ENCODE assay signal across 14 cellular contexts in genomic region chr17:78597923-78598545, GRCh38. TPM values are rescaled to one million over a fixed set of nuclear protein-coding genes. Genes with fewer than 3 reads are reported as not detected.
DNase-seq lines count a peak whose midpoint lies in the region; ATAC-seq and TF ChIP-seq lines count a peak whose summit lies in the region.
"Had no signal": no experiment of that assay in that cellular context is flagged by ENCODE, and none has a peak within 500 bp of the region (broad histone marks: within the 10 kb centered on the region; RNA-seq: fewer than 3 reads in every experiment).

No MANE protein-coding gene starts in this region.

- H2AFZ ChIP-seq in fibroblast of lung (ENCODE audit: low read length): no peak overlapping the region

- TF ChIP-seq CTCF in NB4 (IDR thresholded peaks at IDR 0.05; ENCODE audit: low read depth, low read length): no peak
- no peak for TF ChIP-seq CTCF in fibroblast of lung (conservative IDR thresholded peaks at IDR 0.05 in 1 of 2, IDR thresholded peaks at IDR 0.05 in 1 of 2; ENCODE audit: low read depth in 1 of 2, low read length in 2 of 2)
- TF ChIP-seq CTCF in spleen (IDR thresholded peaks at IDR 0.05 in 8 of 11, conservative IDR thresholded peaks at IDR 0.05 in 3 of 11): no peak
- TF ChIP-seq CTCF in vagina (IDR thresholded peaks at IDR 0.05): no peak

- WGBS in spleen, 5 donors: 55 to 77% (median 59%) methylated on average over 9 of the region's 9 CpGs

- H3K4me3 ChIP-seq in NB4 (ENCODE audit: low read depth, low read length) (no peak overlapping the region), fibroblast of lung (replicated peaks in 1 of 4; ENCODE audit: control extremely low read depth in 1 of 4, insufficient read depth in 1 of 4, low read depth in 3 of 4, low read length in 4 of 4) (no peak overlapping the region), spleen (no peak overlapping the region), vagina (no peak overlapping the region)
- H3K4me3 ChIP-seq: cardiac muscle cell, SK-N-MC had no signal

- H3K36me3 ChIP-seq in fibroblast of lung (ENCODE audit: control insufficient read depth, insufficient read depth, low read length): no peaks in the 10 kb centered on the region
- no peaks in the 10 kb centered on the region for H3K36me3 ChIP-seq in spleen
- no peaks in the 10 kb centered on the region for H3K36me3 ChIP-seq in vagina
- H3K36me3 ChIP-seq: cardiac muscle cell had no signal

- H4K20me1 ChIP-seq in fibroblast of lung (ENCODE audit: control insufficient read depth, extremely low read depth, insufficient read depth, low read length): no peaks in the 10 kb centered on the region

- H3K27ac ChIP-seq in fibroblast of lung (ENCODE audit: insufficient read depth, low read length) (peak overlapping the region; percentile 26), spleen (peak overlapping the region in 4 of 8 donors; percentile 3 to 63 (median 50)), vagina (no peak overlapping the region)
- H3K27ac ChIP-seq: cardiac muscle cell had no signal

- TF ChIP-seq POLR2A in NB4 (IDR thresholded peaks at IDR 0.05; ENCODE audit: extremely low read depth, insufficient read length): no peak
- TF ChIP-seq POLR2A in spleen (IDR thresholded peaks at IDR 0.05): no peak
- TF ChIP-seq POLR2A in vagina (IDR thresholded peaks at IDR 0.05): no peak

- H3K4me1 ChIP-seq in fibroblast of lung (ENCODE audit: control insufficient read depth, extremely low read depth, insufficient read depth, low read length) (peaks cover 3% of the 10 kb centered on the region), spleen (peaks cover 5 to 35% (median 16%) of the 10 kb centered on the region in 6 donors), vagina (no peaks in the 10 kb centered on the region)

- no peak for ATAC-seq in HG03039 (IDR thresholded peaks at IDR 0.05; ENCODE audit: unreplicated experiment)
- ATAC-seq: naive thymus-derived CD8-positive, alpha-beta T cell had no signal

- no peak overlapping the region for H3K9ac ChIP-seq in fibroblast of lung (ENCODE audit: insufficient read depth, low read length)

- H3K27me3 ChIP-seq in fibroblast of lung (ENCODE audit: control insufficient read depth, insufficient read depth, low read length): no peaks in the 10 kb centered on the region
- H3K27me3 ChIP-seq in spleen (replicated peaks in 1 of 7): peaks cover 0 to 37% (median 0%) of the 10 kb centered on the region in 7 donors
- no peaks in the 10 kb centered on the region for H3K27me3 ChIP-seq in vagina
- H3K27me3 ChIP-seq: cardiac muscle cell had no signal

- peak overlapping the region; percentile 44 for H3K4me2 ChIP-seq in fibroblast of lung (ENCODE audit: extremely low read depth, insufficient read depth, low read length)

- intact Hi-C loops in spleen (cut with DNase I; ENCODE audit: low total_unique reads): no loop called here
- intact Hi-C loops in vagina (cut with DNase I): no loop called here

- no peaks in the 10 kb centered on the region for H3K79me2 ChIP-seq in fibroblast of lung (ENCODE audit: control insufficient read depth, insufficient read depth, low read length)

- H3K9me3 ChIP-seq in fibroblast of lung (ENCODE audit: control insufficient read depth, insufficient read depth, low read depth, low read length): no peaks in the 10 kb centered on the region
- H3K9me3 ChIP-seq in spleen: no peaks in the 10 kb centered on the region
- no peaks in the 10 kb centered on the region for H3K9me3 ChIP-seq in vagina

- DNase-seq in SKM-1 treated with dmso at 0.1 percent for 144 hours (lab: John Stamatoyannopoulos, UW; ENCODE audit: unreplicated experiment) (peak; percentile 7), SKM-1 (lab: John Stamatoyannopoulos, UW; ENCODE audit: unreplicated experiment) (no peak), NB4 (ENCODE audit: low read depth) (peak; percentile 50), fibroblast of lung (ENCODE audit: low read depth in 2 of 2) (peak; percentile 39 to 74), spleen (peak; percentile 15), DMS 273 treated with DMSO at 0.1 percent for 48 hours (lab: John Stamatoyannopoulos, UW) (no peak), vagina (ENCODE audit: extremely low spot score in 2 of 2) (no peak)
- DNase-seq: activated CD4-positive, alpha-beta T cell treated with anti-CD3 and anti-CD28 coated beads for 1 hour; naive thymus-derived CD8-positive, alpha-beta T cell; NCI-H748 treated with DMSO at 0.1 percent for 48 hours had no signal

RNA-seq across cellular contexts. Expression of gene DNAH17, which starts 20.8 kb away (rescaled TPM):
- total RNA-seq in fibroblast of lung (not detected in 2 replicates), spleen (1 to 10 TPM in 1 of 7 donors, under 1 TPM in 5, not detected in 1; 0.29 to 1.0 (median 0.77) TPM), vagina (2.0 TPM)
- polyA plus RNA-seq in fibroblast of lung (not detected in 2 replicates), spleen (under 1 TPM; 0.06 to 0.72 (median 0.32) TPM)
- polyA plus RNA-seq in fibroblast of lung (2012): 0.15 and 0.61 TPM in 2 replicates
- polyA minus RNA-seq in fibroblast of lung (ENCODE audit: low replicate concordance): not detected in 2 replicates
- total RNA-seq: cardiac muscle cell, HT1080 had no signal

Comparison
In these comparisons a context has a peak if more than half of its experiments do, and no peak if none do; other contexts are left out.
1. DNase-seq: peak in SKM-1 treated with dmso at 0.1 percent for 144 hours (single experiment), NB4 (single experiment), fibroblast of lung (2 of 2) and spleen (single experiment); none in SKM-1 (single experiment), DMS 273 treated with DMSO at 0.1 percent for 48 hours (single experiment) and vagina (0 of 2).